ENCODE assay signal across 11 cellular contexts in genomic region chr7:130920122-130920521, GRCh38.
DNase-seq lines count a peak whose midpoint lies in the region; ATAC-seq, FAIRE-seq and TF ChIP-seq lines count a peak whose summit lies in the region.
"Had no signal": no experiment of that assay in that cellular context is flagged by ENCODE, and none has a peak within 500 bp of the region (broad histone marks: within the 10 kb centered on the region; RNA-seq: fewer than 3 reads in every experiment).

No MANE protein-coding gene starts in this region.

- no peak for FAIRE-seq in urothelium cell line (lab: Jason Lieb, UNC)

- no peak overlapping the region for H3K4me3 ChIP-seq in SK-N-SH (ENCODE audit: low read depth in 2 of 2, low read length in 1 of 2)
- no peak overlapping the region for H3K4me3 ChIP-seq in PC-9
- no peak overlapping the region for H3K4me3 ChIP-seq in coronary artery
- peak overlapping the region in 2 of 4 donors; percentile 17 to 20 for H3K4me3 ChIP-seq in gastrocnemius medialis

- in situ Hi-C loops in gastrocnemius medialis (cut with MboI; ENCODE audit: low sequenced_read_pairs in 4 of 4) = no loop called here

- H3K4me1 ChIP-seq in SK-N-SH (ENCODE audit: control insufficient read depth in 1 of 2, insufficient read depth in 2 of 2, low read depth in 1 of 2, low read length in 1 of 2) = peaks cover 11 to 97% of the 10 kb centered on the region in 2 experiments
- H3K4me1 ChIP-seq in PC-9 (replicated peaks; ENCODE audit: insufficient read depth) = peaks cover 62% of the 10 kb centered on the region
- H3K4me1 ChIP-seq in gastrocnemius medialis = peaks cover 95 to 100% of the 10 kb centered on the region in 2 donors
- peaks cover 28% of the 10 kb centered on the region for H3K4me1 ChIP-seq in foreskin keratinocyte

- no peaks in the 10 kb centered on the region for H3K9me2 ChIP-seq in SK-N-SH
- no peaks in the 10 kb centered on the region for H3K9me2 ChIP-seq in PC-9 (ENCODE audit: insufficient read depth)

- H4K20me1 ChIP-seq in SK-N-SH (ENCODE audit: insufficient read depth) = no peaks in the 10 kb centered on the region
- H4K20me1 ChIP-seq in PC-9 (ENCODE audit: insufficient read depth) = no peaks in the 10 kb centered on the region

- 84% methylated on average over 3 of the region's 3 CpGs for WGBS in SK-N-SH (ENCODE audit: low lambda C conversion rate)

- H3K27ac ChIP-seq in SK-N-SH (ENCODE audit: low read depth in 2 of 2, low read length in 1 of 2) (peak overlapping the region; percentile 9 to 100; a peak in 3 of 4 replicates), PC-9 (peak overlapping the region; percentile 99), coronary artery (peak overlapping the region; percentile 83 to 88), gastrocnemius medialis (peak overlapping the region; percentile 91 to 97 (median 94)), foreskin keratinocyte (no peak overlapping the region)
- H3K27ac ChIP-seq: 22Rv1 had no signal

- H2AFZ ChIP-seq in SK-N-SH (ENCODE audit: low read depth) = no peak overlapping the region
- no peak overlapping the region for H2AFZ ChIP-seq in PC-9

- no peak for DNase-seq in SK-N-SH
- no peak for DNase-seq in PC-9
- DNase-seq in coronary artery (ENCODE audit: low spot score) = no peak
- DNase-seq in gastrocnemius medialis = no peak
- no peak for DNase-seq in urothelium cell line (ENCODE audit: low spot score)
- no peak for DNase-seq in foreskin keratinocyte
- DNase-seq: cerebellar nuclear complex, foreskin melanocyte had no signal

- no peak overlapping the region for H3K4me2 ChIP-seq in SK-N-SH
- H3K4me2 ChIP-seq in PC-9 = no peak overlapping the region

- intact Hi-C loops in PC-9 (cut with micrococcal nuclease; ENCODE audit: unreplicated experiment) = no loop called here
- intact Hi-C loops in gastrocnemius medialis (cut with DNase I; ENCODE audit: low total_unique reads) = no loop called here

- CTCF ChIA-PET in SK-N-SH (lab: Yijun Ruan, JAX) = interaction anchor here (1.4 kb wide), 1 partner anchor 23 kb away, joined by 8 read pairs; no protein-coding TSS in a partner anchor
- CTCF ChIA-PET in PC-9 (lab: Charles Lee) = interaction anchor here (0.6 kb wide), 1 partner anchor 710 kb away, joined by 19 read pairs; no protein-coding TSS in a partner anchor

- H3K9ac ChIP-seq in SK-N-SH = no peak overlapping the region

- POLR2A ChIA-PET in SK-N-SH (lab: Yijun Ruan, JAX) = no interaction called here
- POLR2A ChIA-PET in PC-9 (lab: Charles Lee; ENCODE audit: unreplicated experiment) = no interaction called here

- H3K79me2 ChIP-seq in SK-N-SH (ENCODE audit: insufficient read depth) (peaks cover 98% of the 10 kb centered on the region), PC-9 (ENCODE audit: low read depth) (peaks cover 65% of the 10 kb centered on the region)

- no peak for TF ChIP-seq EP300 in SK-N-SH (IDR thresholded peaks at IDR 0.05; ENCODE audit: borderline replicate concordance in 1 of 2, low read depth in 1 of 2, low read length in 1 of 2)

- BruUV-seq in PC-9 (replicated peaks; lab: Mats Ljungman, UMichigan) = no TSS peak

- no peak for TF ChIP-seq CTCF in SK-N-SH (IDR thresholded peaks at IDR 0.05)
- TF ChIP-seq CTCF in PC-9 (conservative IDR thresholded peaks at IDR 0.05) = no peak
- no peak for TF ChIP-seq CTCF in coronary artery (IDR thresholded peaks at IDR 0.05)
- no peak for TF ChIP-seq CTCF in gastrocnemius medialis (IDR thresholded peaks at IDR 0.05 in 4 of 5, conservative IDR thresholded peaks at IDR 0.05 in 1 of 5)
- no peak for TF ChIP-seq CTCF in foreskin keratinocyte (conservative IDR thresholded peaks at IDR 0.05)

- no peak for TF ChIP-seq POLR2A in gastrocnemius medialis (IDR thresholded peaks at IDR 0.05)

- H3K9me3 ChIP-seq in SK-N-SH (no peaks in the 10 kb centered on the region), PC-9 (ENCODE audit: insufficient read depth, low read depth) (no peaks in the 10 kb centered on the region), gastrocnemius medialis (no peaks in the 10 kb centered on the region)

- peaks cover 8 to 21% of the 10 kb centered on the region in 2 experiments for H3K36me3 ChIP-seq in SK-N-SH (replicated peaks in 1 of 2; ENCODE audit: control insufficient read depth in 1 of 2, insufficient read depth in 2 of 2, low read length in 1 of 2)
- peaks cover 26% of the 10 kb centered on the region; the same call in 1 of the 2 replicates for H3K36me3 ChIP-seq in PC-9 (ENCODE audit: low read depth)
- H3K36me3 ChIP-seq in gastrocnemius medialis = no peaks in the 10 kb centered on the region

- no peak for TF ChIP-seq RAD21 in SK-N-SH (IDR thresholded peaks at IDR 0.05; ENCODE audit: low read length)

- H3K27me3 ChIP-seq in SK-N-SH (ENCODE audit: insufficient read depth) (no peaks in the 10 kb centered on the region), PC-9 (ENCODE audit: insufficient read depth, low read depth) (no peaks in the 10 kb centered on the region), gastrocnemius medialis (no peaks in the 10 kb centered on the region), foreskin keratinocyte (no peaks in the 10 kb centered on the region)

- no peak for ATAC-seq in SK-N-SH treated with all-trans-retinoic acid at 6 μM for 48 hours
- ATAC-seq in gastrocnemius medialis = no peak
- ATAC-seq in GM21526 (IDR thresholded peaks at IDR 0.05; ENCODE audit: low FRiP score, unreplicated experiment) = no peak
- ATAC-seq in foreskin keratinocyte = no peak

- H3F3A ChIP-seq in SK-N-SH (replicated peaks; ENCODE audit: insufficient read depth) = peaks cover 53% of the 10 kb centered on the region
- peaks cover 72% of the 10 kb centered on the region for H3F3A ChIP-seq in PC-9 (ENCODE audit: insufficient read depth, low read depth)

TF ChIP-seq in SK-N-SH, 30 proteins besides CTCF, POLR2A, EP300 and RAD21 (continues in another document):
- TF ChIP-seq ELF1 (IDR thresholded peaks at IDR 0.05) (no peak), NFIC (IDR thresholded peaks at IDR 0.05; ENCODE audit: borderline replicate concordance) (no peak), PBX3 (IDR thresholded peaks at IDR 0.05) (no peak), MAX (IDR thresholded peaks at IDR 0.05; ENCODE audit: low read depth) (no peak), FOXM1 (IDR thresholded peaks at IDR 0.05; ENCODE audit: low read depth) (no peak), SMC3 (IDR thresholded peaks at IDR 0.05; ENCODE audit: low read depth, low read length) (no peak), YY1 (IDR thresholded peaks at IDR 0.05; ENCODE audit: low read depth) (no peak), JUND (IDR thresholded peaks at IDR 0.05) (no peak), TCF12 (IDR thresholded peaks at IDR 0.05) (no peak), RXRA (IDR thresholded peaks at IDR 0.05; ENCODE audit: borderline replicate concordance, low read depth) (no peak), GABPA (IDR thresholded peaks at IDR 0.05; ENCODE audit: low read depth) (no peak)

TF ChIP-seq in SK-N-SH treated with all-trans-retinoic acid at 6 μM for 48 hours, 23 proteins besides CTCF, POLR2A, EP300 and RAD21:
- TF ChIP-seq TOX (CRISPR knock-in tag; IDR thresholded peaks at IDR 0.05; ENCODE audit: borderline replicate concordance) (no peak), POU6F1 (CRISPR knock-in tag; IDR thresholded peaks at IDR 0.05; ENCODE audit: borderline replicate concordance, low read depth) (no peak), OSR1 (CRISPR knock-in tag; IDR thresholded peaks at IDR 0.05) (no peak), ZNF8 (CRISPR knock-in tag; IDR thresholded peaks at IDR 0.05) (no peak), ZC3H10 (CRISPR knock-in tag; IDR thresholded peaks at IDR 0.05) (no peak)
